In the genomic region with DNA sequence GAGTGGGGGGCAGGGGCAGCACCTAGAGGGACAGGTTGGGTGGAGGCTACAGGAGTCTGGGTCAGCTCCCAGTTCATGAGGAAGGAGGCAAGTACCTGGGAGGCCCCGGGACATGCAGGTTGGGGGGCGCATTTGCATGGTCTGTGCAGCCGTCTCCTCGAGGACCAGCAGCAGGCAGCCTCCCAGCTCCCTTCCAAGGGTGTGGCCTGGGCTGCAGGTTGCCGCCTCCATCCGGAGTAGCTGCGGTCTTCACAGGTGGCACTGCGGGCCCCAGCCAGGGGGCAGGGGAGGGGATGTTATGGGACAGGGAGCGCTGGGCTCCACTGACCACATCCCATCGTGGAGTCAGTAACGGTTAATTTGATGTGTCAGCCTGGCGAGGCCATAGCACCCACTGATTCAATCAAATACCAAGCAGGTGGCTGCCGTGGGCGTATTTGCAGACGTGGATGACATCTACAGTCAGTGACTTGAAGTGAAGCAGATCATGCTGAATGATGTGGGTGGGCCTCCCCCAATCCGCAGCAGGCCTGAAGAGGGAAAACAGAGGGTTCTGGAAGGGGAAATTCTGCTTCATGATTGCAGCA, we compare ENCODE assay signal across 1 cellular context.
TF ChIP-seq lines count a peak whose summit lies in the region.

No MANE protein-coding gene starts in this region.

TF ChIP-seq in H1, 55 proteins besides CTCF, POLR2A, EP300 and RAD21 (continued from another document):
- TF ChIP-seq, protein P1, sequence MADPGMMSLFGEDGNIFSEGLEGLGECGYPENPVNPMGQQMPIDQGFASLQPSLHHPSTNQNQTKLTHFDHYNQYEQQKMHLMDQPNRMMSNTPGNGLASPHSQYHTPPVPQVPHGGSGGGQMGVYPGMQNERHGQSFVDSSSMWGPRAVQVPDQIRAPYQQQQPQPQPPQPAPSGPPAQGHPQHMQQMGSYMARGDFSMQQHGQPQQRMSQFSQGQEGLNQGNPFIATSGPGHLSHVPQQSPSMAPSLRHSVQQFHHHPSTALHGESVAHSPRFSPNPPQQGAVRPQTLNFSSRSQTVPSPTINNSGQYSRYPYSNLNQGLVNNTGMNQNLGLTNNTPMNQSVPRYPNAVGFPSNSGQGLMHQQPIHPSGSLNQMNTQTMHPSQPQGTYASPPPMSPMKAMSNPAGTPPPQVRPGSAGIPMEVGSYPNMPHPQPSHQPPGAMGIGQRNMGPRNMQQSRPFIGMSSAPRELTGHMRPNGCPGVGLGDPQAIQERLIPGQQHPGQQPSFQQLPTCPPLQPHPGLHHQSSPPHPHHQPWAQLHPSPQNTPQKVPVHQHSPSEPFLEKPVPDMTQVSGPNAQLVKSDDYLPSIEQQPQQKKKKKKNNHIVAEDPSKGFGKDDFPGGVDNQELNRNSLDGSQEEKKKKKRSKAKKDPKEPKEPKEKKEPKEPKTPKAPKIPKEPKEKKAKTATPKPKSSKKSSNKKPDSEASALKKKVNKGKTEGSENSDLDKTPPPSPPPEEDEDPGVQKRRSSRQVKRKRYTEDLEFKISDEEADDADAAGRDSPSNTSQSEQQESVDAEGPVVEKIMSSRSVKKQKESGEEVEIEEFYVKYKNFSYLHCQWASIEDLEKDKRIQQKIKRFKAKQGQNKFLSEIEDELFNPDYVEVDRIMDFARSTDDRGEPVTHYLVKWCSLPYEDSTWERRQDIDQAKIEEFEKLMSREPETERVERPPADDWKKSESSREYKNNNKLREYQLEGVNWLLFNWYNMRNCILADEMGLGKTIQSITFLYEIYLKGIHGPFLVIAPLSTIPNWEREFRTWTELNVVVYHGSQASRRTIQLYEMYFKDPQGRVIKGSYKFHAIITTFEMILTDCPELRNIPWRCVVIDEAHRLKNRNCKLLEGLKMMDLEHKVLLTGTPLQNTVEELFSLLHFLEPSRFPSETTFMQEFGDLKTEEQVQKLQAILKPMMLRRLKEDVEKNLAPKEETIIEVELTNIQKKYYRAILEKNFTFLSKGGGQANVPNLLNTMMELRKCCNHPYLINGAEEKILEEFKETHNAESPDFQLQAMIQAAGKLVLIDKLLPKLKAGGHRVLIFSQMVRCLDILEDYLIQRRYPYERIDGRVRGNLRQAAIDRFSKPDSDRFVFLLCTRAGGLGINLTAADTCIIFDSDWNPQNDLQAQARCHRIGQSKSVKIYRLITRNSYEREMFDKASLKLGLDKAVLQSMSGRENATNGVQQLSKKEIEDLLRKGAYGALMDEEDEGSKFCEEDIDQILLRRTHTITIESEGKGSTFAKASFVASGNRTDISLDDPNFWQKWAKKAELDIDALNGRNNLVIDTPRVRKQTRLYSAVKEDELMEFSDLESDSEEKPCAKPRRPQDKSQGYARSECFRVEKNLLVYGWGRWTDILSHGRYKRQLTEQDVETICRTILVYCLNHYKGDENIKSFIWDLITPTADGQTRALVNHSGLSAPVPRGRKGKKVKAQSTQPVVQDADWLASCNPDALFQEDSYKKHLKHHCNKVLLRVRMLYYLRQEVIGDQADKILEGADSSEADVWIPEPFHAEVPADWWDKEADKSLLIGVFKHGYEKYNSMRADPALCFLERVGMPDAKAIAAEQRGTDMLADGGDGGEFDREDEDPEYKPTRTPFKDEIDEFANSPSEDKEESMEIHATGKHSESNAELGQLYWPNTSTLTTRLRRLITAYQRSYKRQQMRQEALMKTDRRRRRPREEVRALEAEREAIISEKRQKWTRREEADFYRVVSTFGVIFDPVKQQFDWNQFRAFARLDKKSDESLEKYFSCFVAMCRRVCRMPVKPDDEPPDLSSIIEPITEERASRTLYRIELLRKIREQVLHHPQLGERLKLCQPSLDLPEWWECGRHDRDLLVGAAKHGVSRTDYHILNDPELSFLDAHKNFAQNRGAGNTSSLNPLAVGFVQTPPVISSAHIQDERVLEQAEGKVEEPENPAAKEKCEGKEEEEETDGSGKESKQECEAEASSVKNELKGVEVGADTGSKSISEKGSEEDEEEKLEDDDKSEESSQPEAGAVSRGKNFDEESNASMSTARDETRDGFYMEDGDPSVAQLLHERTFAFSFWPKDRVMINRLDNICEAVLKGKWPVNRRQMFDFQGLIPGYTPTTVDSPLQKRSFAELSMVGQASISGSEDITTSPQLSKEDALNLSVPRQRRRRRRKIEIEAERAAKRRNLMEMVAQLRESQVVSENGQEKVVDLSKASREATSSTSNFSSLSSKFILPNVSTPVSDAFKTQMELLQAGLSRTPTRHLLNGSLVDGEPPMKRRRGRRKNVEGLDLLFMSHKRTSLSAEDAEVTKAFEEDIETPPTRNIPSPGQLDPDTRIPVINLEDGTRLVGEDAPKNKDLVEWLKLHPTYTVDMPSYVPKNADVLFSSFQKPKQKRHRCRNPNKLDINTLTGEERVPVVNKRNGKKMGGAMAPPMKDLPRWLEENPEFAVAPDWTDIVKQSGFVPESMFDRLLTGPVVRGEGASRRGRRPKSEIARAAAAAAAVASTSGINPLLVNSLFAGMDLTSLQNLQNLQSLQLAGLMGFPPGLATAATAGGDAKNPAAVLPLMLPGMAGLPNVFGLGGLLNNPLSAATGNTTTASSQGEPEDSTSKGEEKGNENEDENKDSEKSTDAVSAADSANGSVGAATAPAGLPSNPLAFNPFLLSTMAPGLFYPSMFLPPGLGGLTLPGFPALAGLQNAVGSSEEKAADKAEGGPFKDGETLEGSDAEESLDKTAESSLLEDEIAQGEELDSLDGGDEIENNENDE (IDR thresholded peaks at IDR 0.05; ENCODE audit: insufficient replicate concordance, low read length) = no peak
- TF ChIP-seq GTF2F1 (IDR thresholded peaks at IDR 0.05; ENCODE audit: borderline replicate concordance, low read depth, low read length) (no peak), JUN (IDR thresholded peaks at IDR 0.05; ENCODE audit: low read depth, low read length) (no peak), CHD2 (IDR thresholded peaks at IDR 0.05; ENCODE audit: low read length) (no peak), SIX5 (IDR thresholded peaks at IDR 0.05; ENCODE audit: low read depth, low read length) (no peak), KDM1A (IDR thresholded peaks at IDR 0.05; ENCODE audit: borderline replicate concordance, low read length) (no peak), EZH2 (IDR thresholded peaks at IDR 0.05; ENCODE audit: low read depth, low read length, severe bottlenecking) (no peak), RFX5 (IDR thresholded peaks at IDR 0.05; ENCODE audit: borderline replicate concordance, low read depth, low read length) (no peak), NRF1 (IDR thresholded peaks at IDR 0.05; ENCODE audit: low read depth, low read length) (no peak), BACH1 (IDR thresholded peaks at IDR 0.05; ENCODE audit: low read length) (no peak), CREB1 (IDR thresholded peaks at IDR 0.05) (no peak)
- TF ChIP-seq, protein P2, sequence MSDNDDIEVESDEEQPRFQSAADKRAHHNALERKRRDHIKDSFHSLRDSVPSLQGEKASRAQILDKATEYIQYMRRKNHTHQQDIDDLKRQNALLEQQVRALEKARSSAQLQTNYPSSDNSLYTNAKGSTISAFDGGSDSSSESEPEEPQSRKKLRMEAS (IDR thresholded peaks at IDR 0.05) = no peak
- TF ChIP-seq, protein P3, sequence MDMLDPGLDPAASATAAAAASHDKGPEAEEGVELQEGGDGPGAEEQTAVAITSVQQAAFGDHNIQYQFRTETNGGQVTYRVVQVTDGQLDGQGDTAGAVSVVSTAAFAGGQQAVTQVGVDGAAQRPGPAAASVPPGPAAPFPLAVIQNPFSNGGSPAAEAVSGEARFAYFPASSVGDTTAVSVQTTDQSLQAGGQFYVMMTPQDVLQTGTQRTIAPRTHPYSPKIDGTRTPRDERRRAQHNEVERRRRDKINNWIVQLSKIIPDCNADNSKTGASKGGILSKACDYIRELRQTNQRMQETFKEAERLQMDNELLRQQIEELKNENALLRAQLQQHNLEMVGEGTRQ (IDR thresholded peaks at IDR 0.05; ENCODE audit: low read length) = no peak
